1 cellular context compared by ENCODE assay signal in the genomic region with DNA sequence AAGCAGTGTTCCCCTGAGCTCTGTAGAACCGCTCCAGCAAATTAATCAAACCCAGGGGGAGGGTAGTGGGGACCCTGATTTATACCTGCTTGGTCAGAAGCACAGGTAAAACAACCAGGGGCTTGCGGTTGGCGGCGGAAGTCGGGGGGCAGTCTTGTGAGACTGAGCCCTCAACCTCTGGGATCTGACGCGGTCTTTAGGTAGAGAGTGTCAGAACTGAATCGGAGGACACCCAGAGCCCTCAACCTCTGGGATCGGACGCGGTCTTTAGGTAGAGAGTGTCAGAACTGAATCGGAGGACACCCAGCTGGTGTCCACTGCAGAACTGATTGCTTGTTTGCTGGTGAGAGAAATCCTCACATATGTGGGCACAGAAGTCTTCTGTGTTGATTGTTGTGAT.
TF ChIP-seq lines count a peak whose summit lies in the region.

No MANE protein-coding gene starts in this region.

TF ChIP-seq in A549, 52 proteins besides CTCF, POLR2A, EP300 and RAD21 (continued from another document):
- TF ChIP-seq, protein P1, sequence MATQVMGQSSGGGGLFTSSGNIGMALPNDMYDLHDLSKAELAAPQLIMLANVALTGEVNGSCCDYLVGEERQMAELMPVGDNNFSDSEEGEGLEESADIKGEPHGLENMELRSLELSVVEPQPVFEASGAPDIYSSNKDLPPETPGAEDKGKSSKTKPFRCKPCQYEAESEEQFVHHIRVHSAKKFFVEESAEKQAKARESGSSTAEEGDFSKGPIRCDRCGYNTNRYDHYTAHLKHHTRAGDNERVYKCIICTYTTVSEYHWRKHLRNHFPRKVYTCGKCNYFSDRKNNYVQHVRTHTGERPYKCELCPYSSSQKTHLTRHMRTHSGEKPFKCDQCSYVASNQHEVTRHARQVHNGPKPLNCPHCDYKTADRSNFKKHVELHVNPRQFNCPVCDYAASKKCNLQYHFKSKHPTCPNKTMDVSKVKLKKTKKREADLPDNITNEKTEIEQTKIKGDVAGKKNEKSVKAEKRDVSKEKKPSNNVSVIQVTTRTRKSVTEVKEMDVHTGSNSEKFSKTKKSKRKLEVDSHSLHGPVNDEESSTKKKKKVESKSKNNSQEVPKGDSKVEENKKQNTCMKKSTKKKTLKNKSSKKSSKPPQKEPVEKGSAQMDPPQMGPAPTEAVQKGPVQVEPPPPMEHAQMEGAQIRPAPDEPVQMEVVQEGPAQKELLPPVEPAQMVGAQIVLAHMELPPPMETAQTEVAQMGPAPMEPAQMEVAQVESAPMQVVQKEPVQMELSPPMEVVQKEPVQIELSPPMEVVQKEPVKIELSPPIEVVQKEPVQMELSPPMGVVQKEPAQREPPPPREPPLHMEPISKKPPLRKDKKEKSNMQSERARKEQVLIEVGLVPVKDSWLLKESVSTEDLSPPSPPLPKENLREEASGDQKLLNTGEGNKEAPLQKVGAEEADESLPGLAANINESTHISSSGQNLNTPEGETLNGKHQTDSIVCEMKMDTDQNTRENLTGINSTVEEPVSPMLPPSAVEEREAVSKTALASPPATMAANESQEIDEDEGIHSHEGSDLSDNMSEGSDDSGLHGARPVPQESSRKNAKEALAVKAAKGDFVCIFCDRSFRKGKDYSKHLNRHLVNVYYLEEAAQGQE (IDR thresholded peaks at IDR 0.05) = no peak
- no peak for TF ChIP-seq TFCP2L1 (CRISPR knock-in tag; IDR thresholded peaks at IDR 0.05)
- no peak for TF ChIP-seq RARB (CRISPR knock-in tag; IDR thresholded peaks at IDR 0.05)
- TF ChIP-seq MYC (IDR thresholded peaks at IDR 0.05; ENCODE audit: borderline replicate concordance, low read length) = no peak
- TF ChIP-seq, protein P2, sequence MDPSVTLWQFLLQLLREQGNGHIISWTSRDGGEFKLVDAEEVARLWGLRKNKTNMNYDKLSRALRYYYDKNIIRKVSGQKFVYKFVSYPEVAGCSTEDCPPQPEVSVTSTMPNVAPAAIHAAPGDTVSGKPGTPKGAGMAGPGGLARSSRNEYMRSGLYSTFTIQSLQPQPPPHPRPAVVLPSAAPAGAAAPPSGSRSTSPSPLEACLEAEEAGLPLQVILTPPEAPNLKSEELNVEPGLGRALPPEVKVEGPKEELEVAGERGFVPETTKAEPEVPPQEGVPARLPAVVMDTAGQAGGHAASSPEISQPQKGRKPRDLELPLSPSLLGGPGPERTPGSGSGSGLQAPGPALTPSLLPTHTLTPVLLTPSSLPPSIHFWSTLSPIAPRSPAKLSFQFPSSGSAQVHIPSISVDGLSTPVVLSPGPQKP (IDR thresholded peaks at IDR 0.05; ENCODE audit: low read depth, low read length) = no peak
- no peak for TF ChIP-seq CBX8 (IDR thresholded peaks at IDR 0.05)
- TF ChIP-seq MAZ (IDR thresholded peaks at IDR 0.05; ENCODE audit: borderline replicate concordance, low read depth, low read length) = no peak
- no peak for TF ChIP-seq HEYL (CRISPR knock-in tag; IDR thresholded peaks at IDR 0.05)
- TF ChIP-seq, protein P3, sequence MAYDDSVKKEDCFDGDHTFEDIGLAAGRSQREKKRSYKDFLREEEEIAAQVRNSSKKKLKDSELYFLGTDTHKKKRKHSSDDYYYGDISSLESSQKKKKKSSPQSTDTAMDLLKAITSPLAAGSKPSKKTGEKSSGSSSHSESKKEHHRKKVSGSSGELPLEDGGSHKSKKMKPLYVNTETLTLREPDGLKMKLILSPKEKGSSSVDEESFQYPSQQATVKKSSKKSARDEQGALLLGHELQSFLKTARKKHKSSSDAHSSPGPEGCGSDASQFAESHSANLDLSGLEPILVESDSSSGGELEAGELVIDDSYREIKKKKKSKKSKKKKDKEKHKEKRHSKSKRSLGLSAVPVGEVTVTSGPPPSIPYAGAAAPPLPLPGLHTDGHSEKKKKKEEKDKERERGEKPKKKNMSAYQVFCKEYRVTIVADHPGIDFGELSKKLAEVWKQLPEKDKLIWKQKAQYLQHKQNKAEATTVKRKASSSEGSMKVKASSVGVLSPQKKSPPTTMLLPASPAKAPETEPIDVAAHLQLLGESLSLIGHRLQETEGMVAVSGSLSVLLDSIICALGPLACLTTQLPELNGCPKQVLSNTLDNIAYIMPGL (CRISPR knock-in tag; IDR thresholded peaks at IDR 0.05; ENCODE audit: borderline replicate concordance) = no peak
- no peak for TF ChIP-seq POLR2AphosphoS2 (conservative IDR thresholded peaks at IDR 0.05; ENCODE audit: low read length)
- TF ChIP-seq GATA3 (IDR thresholded peaks at IDR 0.05; ENCODE audit: borderline replicate concordance) = no peak
